Comparison of ENCODE assay signal across 24 cellular contexts in the genomic region with DNA sequence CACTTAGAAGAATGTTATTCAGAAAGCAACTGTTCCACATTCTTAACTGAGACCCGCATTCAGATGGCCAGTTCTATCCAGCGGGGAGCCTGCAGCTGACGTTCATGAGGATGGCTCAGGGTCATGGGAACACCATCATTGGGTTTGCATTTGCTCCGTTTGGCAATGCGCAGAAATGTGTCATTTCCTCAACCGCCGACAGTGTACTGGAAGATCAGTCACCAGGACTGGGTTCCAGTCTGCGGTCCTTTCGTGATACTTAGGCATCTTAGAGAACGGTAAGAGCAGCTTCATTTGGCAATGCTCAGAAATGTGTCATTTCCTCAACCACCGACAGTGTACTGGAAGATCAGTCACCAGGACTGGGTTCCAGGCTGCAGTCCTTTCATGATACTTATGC.
DNase-seq lines count a peak whose midpoint lies in the region; ATAC-seq, FAIRE-seq and TF ChIP-seq lines count a peak whose summit lies in the region.
"Had no signal": no experiment of that assay in that cellular context is flagged by ENCODE, and none has a peak within 500 bp of the region (broad histone marks: within the 10 kb centered on the region; RNA-seq: fewer than 3 reads in every experiment).

No MANE protein-coding gene starts in this region.

- H3K4me1 ChIP-seq in ACC112 (ENCODE audit: control insufficient read depth, insufficient read depth, low read length, unreplicated experiment) (peaks cover 14% of the 10 kb centered on the region), IMR-90 (ENCODE audit: control insufficient read depth, insufficient read depth, low read length) (no peaks in the 10 kb centered on the region), astrocyte (ENCODE audit: insufficient read depth, low read length) (peaks cover 11% of the 10 kb centered on the region)
- H3K4me1 ChIP-seq: BLaER1, tibial nerve had no signal

- H3K23ac ChIP-seq in IMR-90 (ENCODE audit: low read depth, low read length): no peak overlapping the region

- WGBS in IMR-90 (ENCODE audit: extremely low coverage in 2 of 2, insufficient read length in 1 of 2), 2 experiments: 96% methylated on average over 4 of the region's 11 CpGs; no CpG with 5 or more reads in 1 of the 2 experiments

- H3K9me3 Mint-ChIP-seq in astrocyte (ENCODE audit: unreplicated experiment): no peaks in the 10 kb centered on the region
- H3K9me3 Mint-ChIP-seq in activated CD8-positive, alpha-beta memory T cell treated with anti-CD3 and anti-CD28 coated beads, Interleukin-2, amount 10 ng/mL, durations not matched to agents 7 days and 5 days (ENCODE audit: low read depth): no peaks in the 10 kb centered on the region
- no peaks in the 10 kb centered on the region for H3K9me3 Mint-ChIP-seq in chondrocyte (ENCODE audit: low read depth)
- H3K9me3 Mint-ChIP-seq: activated T-helper 1 cell treated with anti-CD3 and anti-CD28 coated beads, Interleukin-12 subunit alpha, Interleukin-12 subunit beta, Interleukin-2, Interleukin-4 antibody, amounts not matched to agents 30 ng/mL and 10 ng/mL and 1 ng/mL, durations not matched to agents 14 hours and 24 hours and 36 hours; naive thymus-derived CD4-positive, alpha-beta T cell had no signal

- no peaks in the 10 kb centered on the region for H3K9me1 ChIP-seq in IMR-90 (ENCODE audit: insufficient read depth, low read length)

- ATAC-seq in IMR-90 (ENCODE audit: low read depth): no peak
- ATAC-seq in activated CD8-positive, alpha-beta memory T cell treated with anti-CD3 and anti-CD28 coated beads, Interleukin-2, amount 10 ng/mL, durations not matched to agents 7 days and 5 days: no peak
- ATAC-seq: left colon; naive thymus-derived CD4-positive, alpha-beta T cell had no signal

- no peaks in the 10 kb centered on the region for H3K27me3 ChIP-seq in ACC112 (ENCODE audit: insufficient read depth, low read length)
- no peaks in the 10 kb centered on the region for H3K27me3 ChIP-seq in IMR-90 (ENCODE audit: control insufficient read depth, insufficient read depth, low read length)
- H3K27me3 ChIP-seq in astrocyte (ENCODE audit: insufficient read depth, low read length): no peaks in the 10 kb centered on the region
- H3K27me3 ChIP-seq: BLaER1, body of pancreas, tibial nerve had no signal

- no peak overlapping the region for H2BK5ac ChIP-seq in IMR-90 (ENCODE audit: low read depth, low read length, poor library complexity, severe bottlenecking)

- no peak overlapping the region for H2BK15ac ChIP-seq in IMR-90 (ENCODE audit: low read depth, low read length)

- H4K20me1 ChIP-seq in IMR-90 (ENCODE audit: insufficient read depth, low read length) (no peaks in the 10 kb centered on the region), astrocyte (ENCODE audit: insufficient read depth, low read length) (no peaks in the 10 kb centered on the region)
- H4K20me1 ChIP-seq: BLaER1 had no signal

- H3K27ac Mint-ChIP-seq in astrocyte (ENCODE audit: unreplicated experiment) (no peak overlapping the region), chondrocyte (ENCODE audit: unreplicated experiment) (no peak overlapping the region)
- no peak overlapping the region for H3K27ac Mint-ChIP-seq in activated CD8-positive, alpha-beta memory T cell treated with anti-CD3 and anti-CD28 coated beads, Interleukin-2, amount 10 ng/mL, durations not matched to agents 7 days and 5 days
- H3K27ac Mint-ChIP-seq: activated naive CD8-positive, alpha-beta T cell; activated T-helper 1 cell treated with anti-CD3 and anti-CD28 coated beads, Interleukin-12 subunit alpha, Interleukin-12 subunit beta, Interleukin-2, Interleukin-4 antibody, amounts not matched to agents 30 ng/mL and 10 ng/mL and 1 ng/mL, durations not matched to agents 14 hours and 24 hours and 36 hours; naive thymus-derived CD4-positive, alpha-beta T cell had no signal

- peak overlapping the region; percentile 32 for H2AFZ ChIP-seq in ACC112 (ENCODE audit: low read length, unreplicated experiment)
- H2AFZ ChIP-seq in IMR-90 (replicated peaks; ENCODE audit: low read length, poor library complexity): no peak overlapping the region
- no peak overlapping the region for H2AFZ ChIP-seq in astrocyte (ENCODE audit: low read depth, low read length)

- DNase-seq in IMR-90: peak; percentile 42
- peak; percentile 94 for DNase-seq in astrocyte (ENCODE audit: low read depth)
- DNase-seq in fibroblast of villous mesenchyme (ENCODE audit: low read depth): peak; percentile 12
- no peak for DNase-seq in activated CD8-positive, alpha-beta memory T cell treated with anti-CD3 and anti-CD28 coated beads, Interleukin-2, amount 10 ng/mL, durations not matched to agents 7 days and 5 days
- no peak for DNase-seq in chondrocyte (ENCODE audit: low spot score)
- DNase-seq in DMS53 (lab: John Stamatoyannopoulos, UW): no peak
- DNase-seq in NCI-H69 (lab: John Stamatoyannopoulos, UW): no peak
- DNase-seq: activated CD4-positive, alpha-beta T cell treated with anti-CD3 and anti-CD28 coated beads for 4 hours; cortex of kidney; GOT3; left colon; naive thymus-derived CD4-positive, alpha-beta T cell; NCI-H1436; NCI-H526 treated with DMSO at 0.1 percent for 48 hours; SHP77; stimulated activated CD4-positive, alpha-beta T cell treated with anti-CD3 and anti-CD28 coated beads, Interleukin-4, amount 100 ng/mL, for 24 hours; stimulated activated naive CD4-positive, alpha-beta T cell treated with Interleukin-2 at 50 U/mL for 16 hours; T-helper 1 cell had no signal

- no peak overlapping the region for H4K5ac ChIP-seq in IMR-90 (ENCODE audit: low read depth, low read length)

- no peak overlapping the region for H2BK20ac ChIP-seq in IMR-90 (ENCODE audit: low read depth, low read length)

- no TSS peak for BruUV-seq in IMR-90 (replicated peaks; lab: Mats Ljungman, UMichigan)

- in situ Hi-C loops in IMR-90 (cut with MboI; ENCODE audit: low sequenced_read_pairs): no loop called here

- H3K79me1 ChIP-seq in IMR-90 (ENCODE audit: low read depth in 1 of 2, low read length in 2 of 2): no peaks in the 10 kb centered on the region

- TF ChIP-seq CTCF in IMR-90 (conservative IDR thresholded peaks at IDR 0.05; ENCODE audit: low read depth, low read length) (no peak), astrocyte (IDR thresholded peaks at IDR 0.05; ENCODE audit: insufficient read depth, low read depth, low read length) (no peak), fibroblast of villous mesenchyme (IDR thresholded peaks at IDR 0.05; ENCODE audit: insufficient read depth, low read depth, low read length) (no peak), chondrocyte (IDR thresholded peaks at IDR 0.05) (no peak)

- intact Hi-C loops in IMR-90 (cut with micrococcal nuclease): no loop called here

- no peak for TF ChIP-seq RAD21 in IMR-90 (IDR thresholded peaks at IDR 0.05; ENCODE audit: low read length)

- H3K18ac ChIP-seq in IMR-90 (ENCODE audit: low read depth, low read length): no peak overlapping the region

- dilution Hi-C loops in IMR-90 (cut with HindIII; ENCODE audit: low sequenced_read_pairs, unreplicated experiment): no loop called here

- H2BK120ac ChIP-seq in IMR-90 (ENCODE audit: low read depth, low read length): no peak overlapping the region

- no peak overlapping the region for H2AK5ac ChIP-seq in IMR-90 (ENCODE audit: low read depth, low read length)

- H3K9ac ChIP-seq in IMR-90 (ENCODE audit: low read depth, low read length) (no peak overlapping the region), astrocyte (ENCODE audit: low read length) (peak overlapping the region; percentile 66)
- H3K9ac ChIP-seq: BLaER1 had no signal

- H3K36me3 Mint-ChIP-seq in astrocyte (ENCODE audit: low read depth, unreplicated experiment) (no peaks in the 10 kb centered on the region), chondrocyte (ENCODE audit: low read depth) (no peaks in the 10 kb centered on the region)
- no peaks in the 10 kb centered on the region for H3K36me3 Mint-ChIP-seq in activated CD8-positive, alpha-beta memory T cell treated with anti-CD3 and anti-CD28 coated beads, Interleukin-2, amount 10 ng/mL, durations not matched to agents 7 days and 5 days
- H3K36me3 Mint-ChIP-seq: activated naive CD8-positive, alpha-beta T cell; naive thymus-derived CD4-positive, alpha-beta T cell had no signal

- H3K4ac ChIP-seq in IMR-90 (ENCODE audit: low read depth, low read length): no peak overlapping the region

- H3K4me3 Mint-ChIP-seq in astrocyte (ENCODE audit: unreplicated experiment) (no peak overlapping the region), chondrocyte (ENCODE audit: unreplicated experiment) (no peak overlapping the region)
- H3K4me3 Mint-ChIP-seq in activated CD8-positive, alpha-beta memory T cell treated with anti-CD3 and anti-CD28 coated beads, Interleukin-2, amount 10 ng/mL, durations not matched to agents 7 days and 5 days: no peak overlapping the region
- H3K4me3 Mint-ChIP-seq: activated naive CD8-positive, alpha-beta T cell; activated T-helper 1 cell treated with anti-CD3 and anti-CD28 coated beads, Interleukin-12 subunit alpha, Interleukin-12 subunit beta, Interleukin-2, Interleukin-4 antibody, amounts not matched to agents 30 ng/mL and 10 ng/mL and 1 ng/mL, durations not matched to agents 14 hours and 24 hours and 36 hours; naive thymus-derived CD4-positive, alpha-beta T cell had no signal

- CTCF ChIA-PET in IMR-90 (lab: Yijun Ruan, JAX): no interaction called here
- CTCF ChIA-PET in activated CD8-positive, alpha-beta memory T cell treated with anti-CD3 and anti-CD28 coated beads, Interleukin-2, amount 10 ng/mL, durations not matched to agents 7 days and 5 days (lab: Charles Lee): no interaction called here

- FAIRE-seq in astrocyte (lab: Jason Lieb, UNC): no peak

- no peak overlapping the region for H4K8ac ChIP-seq in IMR-90 (ENCODE audit: low read depth in 2 of 2, low read length in 2 of 2)

- no peaks in the 10 kb centered on the region for H3K79me2 ChIP-seq in ACC112 (ENCODE audit: control insufficient read depth, insufficient read depth, low read length, unreplicated experiment)
- no peaks in the 10 kb centered on the region for H3K79me2 ChIP-seq in astrocyte (ENCODE audit: insufficient read depth, low read length)

- H3K27ac ChIP-seq in ACC112 (ENCODE audit: low read depth, low read length): peak overlapping the region; percentile 96
- H3K27ac ChIP-seq in IMR-90 (ENCODE audit: insufficient read depth, low read length): no peak overlapping the region
- H3K27ac ChIP-seq in astrocyte (ENCODE audit: low read depth, low read length): peak overlapping the region; percentile 90
- H3K27ac ChIP-seq: BLaER1, body of pancreas, tibial nerve had no signal

- peak overlapping the region; percentile 13 for H2AK9ac ChIP-seq in IMR-90 (replicated peaks; ENCODE audit: low read depth, low read length, poor library complexity)

- H3K36me3 ChIP-seq in ACC112 (ENCODE audit: insufficient read depth, low read length) (no peaks in the 10 kb centered on the region), IMR-90 (ENCODE audit: control insufficient read depth, insufficient read depth, low read length) (no peaks in the 10 kb centered on the region), astrocyte (ENCODE audit: insufficient read depth, low read length) (no peaks in the 10 kb centered on the region)
- H3K36me3 ChIP-seq: BLaER1, tibial nerve had no signal

- POLR2A ChIA-PET in IMR-90 (lab: Charles Lee; ENCODE audit: unreplicated experiment): no interaction called here

- no peak overlapping the region for H4K91ac ChIP-seq in IMR-90 (ENCODE audit: insufficient read depth, low read depth, low read length)

- H3K4me1 Mint-ChIP-seq in astrocyte (ENCODE audit: low read depth, unreplicated experiment) (peaks cover 15% of the 10 kb centered on the region), chondrocyte (ENCODE audit: low read depth) (no peaks in the 10 kb centered on the region)
- no peaks in the 10 kb centered on the region for H3K4me1 Mint-ChIP-seq in activated CD8-positive, alpha-beta memory T cell treated with anti-CD3 and anti-CD28 coated beads, Interleukin-2, amount 10 ng/mL, durations not matched to agents 7 days and 5 days
- H3K4me1 Mint-ChIP-seq: naive thymus-derived CD4-positive, alpha-beta T cell had no signal

- H3K27me3 Mint-ChIP-seq in astrocyte (ENCODE audit: low read depth, unreplicated experiment): no peaks in the 10 kb centered on the region
- H3K27me3 Mint-ChIP-seq in activated CD8-positive, alpha-beta memory T cell treated with anti-CD3 and anti-CD28 coated beads, Interleukin-2, amount 10 ng/mL, durations not matched to agents 7 days and 5 days: peaks cover 4% of the 10 kb centered on the region
- no peaks in the 10 kb centered on the region for H3K27me3 Mint-ChIP-seq in chondrocyte (ENCODE audit: low read depth)
- H3K27me3 Mint-ChIP-seq: activated naive CD8-positive, alpha-beta T cell had no signal

- no peak overlapping the region for H3K14ac ChIP-seq in IMR-90 (replicated peaks; ENCODE audit: low read depth, low read length)

- TF ChIP-seq POLR2A in IMR-90 (IDR thresholded peaks at IDR 0.05; ENCODE audit: low read depth, low read length): no peak

- H3K4me3 ChIP-seq in ACC112 (ENCODE audit: low read depth, low read length) (no peak overlapping the region), IMR-90 (ENCODE audit: insufficient read depth, low read depth, low read length) (no peak overlapping the region), astrocyte (ENCODE audit: insufficient read depth, low read depth, low read length) (no peak overlapping the region), fibroblast of villous mesenchyme (ENCODE audit: low read depth, low read length) (no peak overlapping the region)
- H3K4me3 ChIP-seq: BLaER1, body of pancreas, tibial nerve had no signal

- no peak overlapping the region for H3K56ac ChIP-seq in IMR-90 (ENCODE audit: extremely low read depth, insufficient read depth, low read length)

- peaks cover 10% of the 10 kb centered on the region for H3K9me3 ChIP-seq in IMR-90 (ENCODE audit: control insufficient read depth, insufficient read depth, low read length)
- no peaks in the 10 kb centered on the region for H3K9me3 ChIP-seq in astrocyte (ENCODE audit: insufficient read depth, low read depth, low read length)
- H3K9me3 ChIP-seq: BLaER1, body of pancreas, tibial nerve had no signal

- no peak overlapping the region for H3K4me2 ChIP-seq in IMR-90 (ENCODE audit: low read depth, low read length)
- peak overlapping the region; percentile 60 for H3K4me2 ChIP-seq in astrocyte (ENCODE audit: low read length)
- H3K4me2 ChIP-seq: BLaER1 had no signal

Comparison
In these comparisons a context has a peak if more than half of its experiments do, and no peak if none do; other contexts are left out.
1. DNase-seq: peak in IMR-90 (single experiment), astrocyte (single experiment) and fibroblast of villous mesenchyme (single experiment); none in activated CD8-positive, alpha-beta memory T cell treated with anti-CD3 and anti-CD28 coated beads, Interleukin-2, amount 10 ng/mL, durations not matched to agents 7 days and 5 days (single experiment), chondrocyte (single experiment), DMS53 (single experiment) and NCI-H69 (single experiment).